Comparison of ENCODE assay signal across 9 cellular contexts in genomic region chr17:7405413-7405881, GRCh38. TPM values are rescaled to one million over a fixed set of nuclear protein-coding genes. Genes with fewer than 3 reads are reported as not detected.
DNase-seq lines count a peak whose midpoint lies in the region; ATAC-seq and TF ChIP-seq lines count a peak whose summit lies in the region.
"Had no signal": no experiment of that assay in that cellular context is flagged by ENCODE, and none has a peak within 500 bp of the region (broad histone marks: within the 10 kb centered on the region; RNA-seq: fewer than 3 reads in every experiment).

No MANE protein-coding gene starts in this region.

- TF ChIP-seq CTCF in foreskin fibroblast (IDR thresholded peaks at IDR 0.05; ENCODE audit: low read depth, low read length) (no peak), retinal pigment epithelial cell (conservative IDR thresholded peaks at IDR 0.05; ENCODE audit: low read depth, low read length) (no peak)

- ATAC-seq in T-cell (replicated peaks in 1 of 4) (no peak), GM19463 (IDR thresholded peaks at IDR 0.05; ENCODE audit: unreplicated experiment) (no peak), GM18511 (IDR thresholded peaks at IDR 0.05; ENCODE audit: unreplicated experiment) (no peak)

- peaks cover 0 to 1% of the 10 kb centered on the region in 2 donors for H3K27me3 Mint-ChIP-seq in T-cell

- CTCF ChIA-PET in T-cell (lab: Charles Lee), result no interaction called here

- H3K4me3 ChIP-seq in foreskin fibroblast (ENCODE audit: low read depth in 1 of 2, low read length in 2 of 2) (peak overlapping the region; percentile 79 to 87), retinal pigment epithelial cell (ENCODE audit: low read length) (peak overlapping the region; percentile 49)

- H3K27ac Mint-ChIP-seq in T-cell, result no peak overlapping the region

- DNase-seq in Daoy (ENCODE audit: low read depth), result peak; percentile 22
- no peak for DNase-seq in T-cell
- peak in 1 of 2 donors; percentile 46 for DNase-seq in foreskin fibroblast
- DNase-seq in retinal pigment epithelial cell (ENCODE audit: low read depth), result no peak
- DNase-seq in DMS79 (lab: John Stamatoyannopoulos, UW), result no peak
- no peak for DNase-seq in activated CD4-positive, alpha-beta T cell treated with anti-CD3 and anti-CD28 coated beads, Interleukin-2, amount 50 U/mL, for 4 hours

- H3K4me1 Mint-ChIP-seq in T-cell, result peaks cover 14 to 25% (median 15%) of the 10 kb centered on the region in 3 donors

- peaks cover 3% of the 10 kb centered on the region for H3K36me3 Mint-ChIP-seq in T-cell

- POLR2A ChIA-PET in T-cell (lab: Charles Lee), result no interaction called here

- H3K4me3 Mint-ChIP-seq in T-cell, result peak overlapping the region; percentile 61 to 90 (median 63)

- no peaks in the 10 kb centered on the region for H3K9me3 Mint-ChIP-seq in T-cell

RNA-seq across cellular contexts. Expression of gene TMEM256, which starts 1.6 kb away (rescaled TPM):
- total RNA-seq in Daoy (2014; rRNA removed; shearing (Covaris generic)), result 43.7 and 68.8 TPM in 2 replicates
- 10 to 100 TPM; 28.7 to 48.9 (median 45.6) TPM for total RNA-seq in T-cell

RNA-seq across cellular contexts. Expression of gene NLGN2, which starts 2.2 kb away (rescaled TPM):
- 1.4 and 1.9 TPM in 2 replicates for total RNA-seq in Daoy (2014; rRNA removed; shearing (Covaris generic))
- total RNA-seq in T-cell, result 1 to 10 TPM; 6.8 to 8.9 (median 8.4) TPM

RNA-seq across cellular contexts. Expression of gene PLSCR3, which starts 11.1 kb away (rescaled TPM):
- total RNA-seq in Daoy (2014; rRNA removed; shearing (Covaris generic)), result 14.1 TPM in 2 replicates
- total RNA-seq in T-cell, result 100 to 1,000 TPM; 101 to 145 (median 140) TPM

RNA-seq across cellular contexts. Expression of gene SPEM1, which starts 14.7 kb away (rescaled TPM):
- not detected in 2 replicates for total RNA-seq in Daoy (2014; rRNA removed; shearing (Covaris generic))
- not detected for total RNA-seq in T-cell
- total RNA-seq: mononuclear cell had no signal

RNA-seq across cellular contexts. Expression of gene SPEM2, which starts 20.0 kb away (rescaled TPM):
- not detected in 2 replicates for total RNA-seq in Daoy (2014; rRNA removed; shearing (Covaris generic))
- not detected for total RNA-seq in T-cell
- total RNA-seq: mononuclear cell had no signal
